In genomic region chr17:42585353-42585752, GRCh38 we compare ENCODE assay signal across 1 cellular context.
TF ChIP-seq lines count a peak whose summit lies in the region.

No MANE protein-coding gene starts in this region.

TF ChIP-seq in GM23338, 12 proteins besides CTCF, POLR2A, EP300 and RAD21:
- TF ChIP-seq JUNB (IDR thresholded peaks at IDR 0.05; ENCODE audit: unreplicated experiment) (no peak), NANOG (IDR thresholded peaks at IDR 0.05; ENCODE audit: borderline replicate concordance) (no peak), EZH2 (IDR thresholded peaks at IDR 0.05; ENCODE audit: low read depth, unreplicated experiment) (no peak), CREB1 (CRISPR knock-in tag; IDR thresholded peaks at IDR 0.05; ENCODE audit: low read depth) (no peak), STAT1 (IDR thresholded peaks at IDR 0.05; ENCODE audit: unreplicated experiment) (no peak)
